8 cellular contexts compared by ENCODE assay signal in the genomic region with DNA sequence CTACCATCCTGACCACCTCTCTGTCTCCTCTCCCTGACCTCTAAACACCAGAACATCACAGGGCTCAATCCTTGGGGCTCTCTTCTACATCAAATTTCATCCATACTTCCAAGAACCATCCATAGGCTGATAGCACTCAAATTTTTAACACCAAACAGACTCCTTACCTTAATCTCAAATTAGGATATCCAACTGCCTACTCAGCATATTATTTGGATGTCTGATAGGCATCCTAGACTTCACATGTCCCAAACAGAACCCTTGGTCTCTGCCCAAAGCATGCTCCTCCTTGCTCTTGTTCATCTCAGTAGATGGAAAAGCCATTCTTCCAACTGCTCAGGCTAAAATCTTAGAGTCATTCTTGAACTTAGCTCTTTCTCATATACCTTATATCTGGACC.
"Had no signal": no experiment of that assay in that cellular context is flagged by ENCODE, and none has a peak within 500 bp of the region (broad histone marks: within the 10 kb centered on the region; RNA-seq: fewer than 3 reads in every experiment).

No MANE protein-coding gene starts in this region.

- FAIRE-seq: H1, H54, HTR-8/SVneo had no signal

- H3K27ac ChIP-seq: KMS-11 had no signal

- H3K9ac ChIP-seq: KMS-11 had no signal

- DNase-seq: H9, HCEC 1CT, KBM-7 had no signal

- H2AFZ ChIP-seq: GM23338 had no signal

- H3K4me2 ChIP-seq: GM23338, KMS-11 had no signal

- ATAC-seq: GM23338 had no signal

- H3K4me3 ChIP-seq: GM23338 had no signal
